Comparison of ENCODE assay signal across 11 cellular contexts in the genomic region with DNA sequence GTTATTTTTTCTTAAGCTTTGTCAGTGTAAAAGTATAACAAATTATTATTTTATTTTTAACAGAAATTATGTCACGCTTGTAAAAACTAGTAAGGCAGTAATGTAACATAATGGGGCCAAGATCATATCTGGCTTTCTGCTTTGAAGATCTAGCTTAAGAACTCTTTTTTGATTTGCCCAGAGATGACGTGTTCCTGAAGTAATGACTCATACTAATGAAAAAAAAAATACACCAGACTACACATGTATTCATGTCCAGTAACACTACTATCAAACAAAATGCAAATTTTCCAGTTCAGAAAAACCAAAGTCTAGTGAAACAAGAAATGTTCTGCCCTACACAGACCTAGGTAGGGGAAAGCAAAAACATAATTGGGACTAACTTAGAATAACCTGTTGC.
"Had no signal": no experiment of that assay in that cellular context is flagged by ENCODE, and none has a peak within 500 bp of the region (broad histone marks: within the 10 kb centered on the region; RNA-seq: fewer than 3 reads in every experiment).

No MANE protein-coding gene starts in this region.

- DNase-seq: activated CD4-positive, alpha-beta T cell treated with anti-CD3 and anti-CD28 coated beads, Interleukin-2, amount 10 ng/mL, durations not matched to agents 7 days and 5 days; activated naive CD4-positive, alpha-beta T cell treated with anti-CD3 and anti-CD28 coated beads for 36 hours; activated T-cell treated with anti-CD3 and anti-CD28 coated beads for 4 hours; psoas muscle; stimulated activated CD4-positive, alpha-beta T cell treated with anti-CD3 and anti-CD28 coated beads, Interleukin-4, amount 100 ng/mL, for 24 hours; stimulated activated naive CD8-positive, alpha-beta T cell treated with anti-CD3 and anti-CD28 coated beads, Interleukin-15, amount 100 ng/mL, for 72 hours; testis; upper lobe of right lung had no signal

- H3K4me1 ChIP-seq: esophagus muscularis mucosa, psoas muscle, testis, upper lobe of right lung had no signal

- ATAC-seq: activated T-helper 17 cell treated with anti-CD3 and anti-CD28 coated beads, Interleukin-2, amount 50 U/mL, for 72 hours; psoas muscle; stimulated activated naive CD8-positive, alpha-beta T cell treated with anti-CD3 and anti-CD28 coated beads, Interleukin-15, amount 100 ng/mL, for 72 hours; upper lobe of right lung; WTC11 had no signal

- H3K27ac ChIP-seq: esophagus muscularis mucosa, psoas muscle, testis, upper lobe of right lung had no signal

- H3K27me3 ChIP-seq: esophagus muscularis mucosa, testis, upper lobe of right lung had no signal

- H3K36me3 ChIP-seq: esophagus muscularis mucosa, upper lobe of right lung had no signal

- H3K9me3 ChIP-seq: esophagus muscularis mucosa, psoas muscle, testis, upper lobe of right lung had no signal

- H3K4me3 ChIP-seq: esophagus muscularis mucosa, psoas muscle, testis, upper lobe of right lung had no signal
